ENCODE assay signal across 2 cellular contexts in genomic region chr7:75943864-75944263, GRCh38.
TF ChIP-seq lines count a peak whose summit lies in the region.

No MANE protein-coding gene starts in this region.

TF ChIP-seq in IMR-90, 13 proteins besides CTCF, POLR2A, EP300 and RAD21:
- TF ChIP-seq MAFK (IDR thresholded peaks at IDR 0.05; ENCODE audit: low read depth, low read length), result no peak
- no peak for TF ChIP-seq ELK1 (IDR thresholded peaks at IDR 0.05; ENCODE audit: borderline replicate concordance, low read depth, low read length)
- no peak for TF ChIP-seq RFX5 (IDR thresholded peaks at IDR 0.05; ENCODE audit: low read depth, low read length)
- TF ChIP-seq CEBPB (IDR thresholded peaks at IDR 0.05; ENCODE audit: low read depth, low read length), result no peak
- no peak for TF ChIP-seq FOS (IDR thresholded peaks at IDR 0.05; ENCODE audit: low read depth, low read length)
- TF ChIP-seq CHD1 (IDR thresholded peaks at IDR 0.05; ENCODE audit: low read depth, low read length), result no peak
TF ChIP-seq in IMR-90: peak in this region for 0.

TF ChIP-seq in liver, 16 proteins besides CTCF, POLR2A, EP300 and RAD21:
- no peak for TF ChIP-seq GABPA (IDR thresholded peaks at IDR 0.05 in 1 of 2, conservative IDR thresholded peaks at IDR 0.05 in 1 of 2)
- TF ChIP-seq EGR1 (IDR thresholded peaks at IDR 0.05; ENCODE audit: low read depth in 2 of 2), result no peak
- no peak for TF ChIP-seq TAF1 (conservative IDR thresholded peaks at IDR 0.05)
- TF ChIP-seq FOXA2 (IDR thresholded peaks at IDR 0.05), result no peak
- no peak for TF ChIP-seq REST (IDR thresholded peaks at IDR 0.05)
- no peak for TF ChIP-seq ZBTB33 (IDR thresholded peaks at IDR 0.05)
- TF ChIP-seq NR2F2 (IDR thresholded peaks at IDR 0.05), result no peak
- TF ChIP-seq JUND (IDR thresholded peaks at IDR 0.05), result no peak
- TF ChIP-seq RXRA (IDR thresholded peaks at IDR 0.05), result no peak
- TF ChIP-seq SP1 (IDR thresholded peaks at IDR 0.05), result no peak
- TF ChIP-seq HNF4G (IDR thresholded peaks at IDR 0.05), result no peak
- TF ChIP-seq MAX (IDR thresholded peaks at IDR 0.05), result no peak
- TF ChIP-seq FOXA1 (IDR thresholded peaks at IDR 0.05), result no peak
- no peak for TF ChIP-seq HNF4A (conservative IDR thresholded peaks at IDR 0.05)
